In genomic region chr2:219627105-219628100, GRCh38 we compare ENCODE assay signal across 8 cellular contexts. TPM values are rescaled to one million over a fixed set of nuclear protein-coding genes. Genes with fewer than 3 reads are reported as not detected.
DNase-seq lines count a peak whose midpoint lies in the region; ATAC-seq and TF ChIP-seq lines count a peak whose summit lies in the region.

A gene with protein sequence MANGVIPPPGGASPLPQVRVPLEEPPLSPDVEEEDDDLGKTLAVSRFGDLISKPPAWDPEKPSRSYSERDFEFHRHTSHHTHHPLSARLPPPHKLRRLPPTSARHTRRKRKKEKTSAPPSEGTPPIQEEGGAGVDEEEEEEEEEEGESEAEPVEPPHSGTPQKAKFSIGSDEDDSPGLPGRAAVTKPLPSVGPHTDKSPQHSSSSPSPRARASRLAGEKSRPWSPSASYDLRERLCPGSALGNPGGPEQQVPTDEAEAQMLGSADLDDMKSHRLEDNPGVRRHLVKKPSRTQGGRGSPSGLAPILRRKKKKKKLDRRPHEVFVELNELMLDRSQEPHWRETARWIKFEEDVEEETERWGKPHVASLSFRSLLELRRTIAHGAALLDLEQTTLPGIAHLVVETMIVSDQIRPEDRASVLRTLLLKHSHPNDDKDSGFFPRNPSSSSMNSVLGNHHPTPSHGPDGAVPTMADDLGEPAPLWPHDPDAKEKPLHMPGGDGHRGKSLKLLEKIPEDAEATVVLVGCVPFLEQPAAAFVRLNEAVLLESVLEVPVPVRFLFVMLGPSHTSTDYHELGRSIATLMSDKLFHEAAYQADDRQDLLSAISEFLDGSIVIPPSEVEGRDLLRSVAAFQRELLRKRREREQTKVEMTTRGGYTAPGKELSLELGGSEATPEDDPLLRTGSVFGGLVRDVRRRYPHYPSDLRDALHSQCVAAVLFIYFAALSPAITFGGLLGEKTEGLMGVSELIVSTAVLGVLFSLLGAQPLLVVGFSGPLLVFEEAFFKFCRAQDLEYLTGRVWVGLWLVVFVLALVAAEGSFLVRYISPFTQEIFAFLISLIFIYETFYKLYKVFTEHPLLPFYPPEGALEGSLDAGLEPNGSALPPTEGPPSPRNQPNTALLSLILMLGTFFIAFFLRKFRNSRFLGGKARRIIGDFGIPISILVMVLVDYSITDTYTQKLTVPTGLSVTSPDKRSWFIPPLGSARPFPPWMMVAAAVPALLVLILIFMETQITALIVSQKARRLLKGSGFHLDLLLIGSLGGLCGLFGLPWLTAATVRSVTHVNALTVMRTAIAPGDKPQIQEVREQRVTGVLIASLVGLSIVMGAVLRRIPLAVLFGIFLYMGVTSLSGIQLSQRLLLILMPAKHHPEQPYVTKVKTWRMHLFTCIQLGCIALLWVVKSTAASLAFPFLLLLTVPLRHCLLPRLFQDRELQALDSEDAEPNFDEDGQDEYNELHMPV (plus strand): TSS chr2:219627630. CDS start chr2:219627993, 363 bp downstream.

- H3K36me3 ChIP-seq in HCT116 (ENCODE audit: control insufficient read depth in 1 of 2, insufficient read depth in 2 of 2, low read length in 2 of 2): 0 out of 4 replicates have a peak, but pooled peaks cover 0 to 6% of the 10 kb centered on the region in 2 experiments

- peak; percentile 32 for TF ChIP-seq POLR2A in HCT116 (IDR thresholded peaks at IDR 0.05; ENCODE audit: borderline replicate concordance, extremely low read depth, insufficient read depth, insufficient read length)

- H3K4me2 ChIP-seq in HCT116 (ENCODE audit: low read length): peak within 1 kb of the TSS; percentile 93

- peaks cover 7% of the 10 kb centered on the region for H3K4me1 Mint-ChIP-seq in activated B cell treated with CpG ODN at 0.5 μM for 24 hours

- H3K9ac ChIP-seq in HCT116 (ENCODE audit: low read length): peak within 1 kb of the TSS; percentile 77

- TF ChIP-seq CTCF in HCT116 (IDR thresholded peaks at IDR 0.05 in 2 of 3, conservative IDR thresholded peaks at IDR 0.05 in 1 of 3; ENCODE audit: borderline replicate concordance in 1 of 3, insufficient read depth in 1 of 3, low read depth in 2 of 3, low read length in 2 of 3) (peak in 2 of 3 experiments; percentile 16 to 22; a peak in 2 of 6 replicates), activated B cell treated with CpG ODN at 0.5 μM for 24 hours (IDR thresholded peaks at IDR 0.05) (no peak), fibroblast of the aortic adventitia (IDR thresholded peaks at IDR 0.05; ENCODE audit: insufficient read depth, low read length) (no peak), GM10248 (IDR thresholded peaks at IDR 0.05; ENCODE audit: control extremely low read depth, extremely low read depth, low read depth, missing control alignments) (no peak)

- peak; percentile 86 for DNase-seq in AG08396 (ENCODE audit: low spot score)
- DNase-seq in HCT116 (ENCODE audit: low read depth, low spot score): no peak
- DNase-seq in activated B cell treated with CpG ODN at 0.5 μM for 24 hours: no peak
- peak; percentile 11 for DNase-seq in fibroblast of the aortic adventitia (ENCODE audit: low read depth)
- no peak for DNase-seq in occipital lobe (lab: John Stamatoyannopoulos, UW)
- no peak for DNase-seq in GM10248 (ENCODE audit: extremely low spot score)
- DNase-seq in NK-92 (lab: John Stamatoyannopoulos, UW; ENCODE audit: unreplicated experiment): no peak
- DNase-seq in GDM1 (lab: John Stamatoyannopoulos, UW): no peak

- peaks cover 49% of the 10 kb centered on the region for H3K27me3 Mint-ChIP-seq in activated B cell treated with CpG ODN at 0.5 μM for 24 hours

- intact Hi-C loops in HCT116 (cut with micrococcal nuclease) (loop anchor here (5.0 kb wide), 1 partner anchor 85 kb away; the partner anchor contains the start of genes CHPF and TMEM198), activated B cell treated with CpG ODN at 0.5 μM for 24 hours (cut with micrococcal nuclease) (no loop called here)

- H4K20me1 ChIP-seq in HCT116 (ENCODE audit: insufficient read depth): no peaks in the 10 kb centered on the region

- peak within 1 kb of the TSS; percentile 76 for H3K27ac ChIP-seq in HCT116 (ENCODE audit: low read depth, low read length)

- peaks cover 11% of the 10 kb centered on the region; the same call in 1 of the 2 replicates for H3K79me2 ChIP-seq in HCT116 (ENCODE audit: insufficient read depth, low read length)

- peaks cover 4 to 32% of the 10 kb centered on the region in 2 experiments; a peak in 3 of 4 replicates for H3K4me1 ChIP-seq in HCT116 (ENCODE audit: control insufficient read depth in 1 of 2, insufficient read depth in 2 of 2, low read length in 2 of 2)

- H2AFZ ChIP-seq in HCT116 (ENCODE audit: low read depth, low read length, poor library complexity, severe bottlenecking): peak within 1 kb of the TSS; percentile 15

- POLR2A ChIA-PET in HCT116 (lab: Charles Lee) (no interaction called here), activated B cell treated with CpG ODN at 0.5 μM for 24 hours (lab: Charles Lee) (no interaction called here), GM10248 (lab: Yijun Ruan, JAX) (no interaction called here)

- H3K9me2 ChIP-seq in HCT116 (ENCODE audit: insufficient read depth): no peaks in the 10 kb centered on the region

- no peak within 1 kb of the TSS for H3K27ac Mint-ChIP-seq in activated B cell treated with CpG ODN at 0.5 μM for 24 hours

- H3K27me3 ChIP-seq in HCT116 (ENCODE audit: insufficient read depth, low read length): no peaks in the 10 kb centered on the region

- ATAC-seq in HCT116: peak; percentile 82
- peak; percentile 49 for ATAC-seq in activated B cell treated with CpG ODN at 0.5 μM for 24 hours (ENCODE audit: low read depth)

- TF ChIP-seq RAD21 in HCT116 (IDR thresholded peaks at IDR 0.05; ENCODE audit: low read depth): no peak

- BruUV-seq in HCT116 (replicated peaks; lab: Mats Ljungman, UMichigan): no TSS peak

- no peaks in the 10 kb centered on the region for H3K9me3 ChIP-seq in HCT116 (ENCODE audit: control insufficient read depth in 1 of 2, insufficient read depth in 1 of 2, low read depth in 1 of 2, low read length in 2 of 2)

- H3K36me3 Mint-ChIP-seq in activated B cell treated with CpG ODN at 0.5 μM for 24 hours (ENCODE audit: low read depth): no peaks in the 10 kb centered on the region

- peak within 1 kb of the TSS; percentile 79 for H3K4me3 Mint-ChIP-seq in activated B cell treated with CpG ODN at 0.5 μM for 24 hours

- H3K4me3 ChIP-seq in HCT116 (replicated peaks in 1 of 2; ENCODE audit: low read depth in 1 of 2, low read length in 2 of 2): peak within 1 kb of the TSS; percentile 56 to 79
- H3K4me3 ChIP-seq in fibroblast of the aortic adventitia (ENCODE audit: low read depth, low read length): peak within 1 kb of the TSS; percentile 64

- RAD21 ChIA-PET in HCT116 (lab: Charles Lee; ENCODE audit: low non-redundant PET in 1 of 2, low total read pairs in 2 of 2, uncharacterized antibody in 2 of 2, unreplicated experiment in 2 of 2): interaction anchor here in 1 of 2 experiments (0.6 kb wide), 1 partner anchor 38 kb away, joined by 6 read pairs; no protein-coding TSS in a partner anchor

- CTCF ChIA-PET in HCT116 (lab: Charles Lee): no interaction called here
- CTCF ChIA-PET in activated B cell treated with CpG ODN at 0.5 μM for 24 hours (lab: Charles Lee): no interaction called here
- CTCF ChIA-PET in GM10248 (lab: Yijun Ruan, JAX): interaction anchor here (1.1 to 2.2 kb wide), 3 partner anchors 12 to 86 kb away, joined by 3 to 5 read pairs (median 3); no protein-coding TSS in a partner anchor

- no peaks in the 10 kb centered on the region for H3K9me3 Mint-ChIP-seq in activated B cell treated with CpG ODN at 0.5 μM for 24 hours

TF ChIP-seq in HCT116, 20 proteins besides CTCF, POLR2A, EP300 and RAD21 (continues in another document):
- TF ChIP-seq POLR2AphosphoS5 (IDR thresholded peaks at IDR 0.05; ENCODE audit: low read depth, low read length) (peak; percentile 65; the same call in 1 of the 2 replicates), TCF7L2 (IDR thresholded peaks at IDR 0.05; ENCODE audit: borderline replicate concordance, extremely low read depth, insufficient read depth, insufficient read length) (peak; percentile 20), YY1 (IDR thresholded peaks at IDR 0.05; ENCODE audit: extremely low read depth, insufficient replicate concordance, low read depth, low read length) (no peak), CBX3 (IDR thresholded peaks at IDR 0.05; ENCODE audit: low read depth) (no peak), ZNF274 (IDR thresholded peaks at IDR 0.05; ENCODE audit: low read depth, low read length) (no peak), MAX (IDR thresholded peaks at IDR 0.05) (no peak), EZH2phosphoT487 (IDR thresholded peaks at IDR 0.05; ENCODE audit: borderline replicate concordance) (no peak)
- TF ChIP-seq, protein P1, sequence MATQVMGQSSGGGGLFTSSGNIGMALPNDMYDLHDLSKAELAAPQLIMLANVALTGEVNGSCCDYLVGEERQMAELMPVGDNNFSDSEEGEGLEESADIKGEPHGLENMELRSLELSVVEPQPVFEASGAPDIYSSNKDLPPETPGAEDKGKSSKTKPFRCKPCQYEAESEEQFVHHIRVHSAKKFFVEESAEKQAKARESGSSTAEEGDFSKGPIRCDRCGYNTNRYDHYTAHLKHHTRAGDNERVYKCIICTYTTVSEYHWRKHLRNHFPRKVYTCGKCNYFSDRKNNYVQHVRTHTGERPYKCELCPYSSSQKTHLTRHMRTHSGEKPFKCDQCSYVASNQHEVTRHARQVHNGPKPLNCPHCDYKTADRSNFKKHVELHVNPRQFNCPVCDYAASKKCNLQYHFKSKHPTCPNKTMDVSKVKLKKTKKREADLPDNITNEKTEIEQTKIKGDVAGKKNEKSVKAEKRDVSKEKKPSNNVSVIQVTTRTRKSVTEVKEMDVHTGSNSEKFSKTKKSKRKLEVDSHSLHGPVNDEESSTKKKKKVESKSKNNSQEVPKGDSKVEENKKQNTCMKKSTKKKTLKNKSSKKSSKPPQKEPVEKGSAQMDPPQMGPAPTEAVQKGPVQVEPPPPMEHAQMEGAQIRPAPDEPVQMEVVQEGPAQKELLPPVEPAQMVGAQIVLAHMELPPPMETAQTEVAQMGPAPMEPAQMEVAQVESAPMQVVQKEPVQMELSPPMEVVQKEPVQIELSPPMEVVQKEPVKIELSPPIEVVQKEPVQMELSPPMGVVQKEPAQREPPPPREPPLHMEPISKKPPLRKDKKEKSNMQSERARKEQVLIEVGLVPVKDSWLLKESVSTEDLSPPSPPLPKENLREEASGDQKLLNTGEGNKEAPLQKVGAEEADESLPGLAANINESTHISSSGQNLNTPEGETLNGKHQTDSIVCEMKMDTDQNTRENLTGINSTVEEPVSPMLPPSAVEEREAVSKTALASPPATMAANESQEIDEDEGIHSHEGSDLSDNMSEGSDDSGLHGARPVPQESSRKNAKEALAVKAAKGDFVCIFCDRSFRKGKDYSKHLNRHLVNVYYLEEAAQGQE (IDR thresholded peaks at IDR 0.05; ENCODE audit: low read depth): no peak

RNA-seq across cellular contexts. Expression of the gene that starts here (rescaled TPM):
- total RNA-seq in HCT116 (2021; ENCODE audit: unreplicated experiment) (23.0 TPM), activated B cell treated with CpG ODN at 0.5 μM for 24 hours (not detected in 2 replicates), fibroblast of the aortic adventitia (ENCODE audit: low replicate concordance) (2.5 and 14.7 TPM in 2 replicates), occipital lobe (32.1 TPM)
- 17.1 and 17.3 TPM in 2 replicates for polyA plus RNA-seq in HCT116 (2012)

Comparison
In these comparisons a context has a peak if more than half of its experiments do, and no peak if none do; other contexts are left out.
1. Peak in ATAC-seq in activated B cell treated with CpG ODN at 0.5 μM for 24 hours; RNA of the gene not detected or under 1 TPM.
2. DNase-seq: peak in AG08396 (single experiment) and fibroblast of the aortic adventitia (single experiment); none in HCT116 (single experiment), activated B cell treated with CpG ODN at 0.5 μM for 24 hours (single experiment), occipital lobe (single experiment), GM10248 (single experiment), NK-92 (single experiment) and GDM1 (single experiment).
3. CTCF ChIP-seq: peak in HCT116 (2 of 3); none in activated B cell treated with CpG ODN at 0.5 μM for 24 hours (single experiment), fibroblast of the aortic adventitia (single experiment) and GM10248 (single experiment).